In genomic region chr17:75822800-75823166, GRCh38 we compare ENCODE assay signal across 25 cellular contexts. TPM values are rescaled to one million over a fixed set of nuclear protein-coding genes. Genes with fewer than 3 reads are reported as not detected.
A peak's percentile ranks its signal among the peaks of the same experiment; 100 is the strongest.
DNase-seq lines count a peak whose midpoint lies in the region; ATAC-seq, FAIRE-seq and TF ChIP-seq lines count a peak whose summit lies in the region.
"Had no signal": no experiment of that assay in that cellular context is flagged by ENCODE, and none has a peak within 500 bp of the region (broad histone marks: within the 10 kb centered on the region; RNA-seq: fewer than 3 reads in every experiment).

No MANE protein-coding gene starts in this region.

- H3K4me3 Mint-ChIP-seq in CD4-positive, alpha-beta T cell = no peak overlapping the region
- H3K4me3 Mint-ChIP-seq: activated naive CD8-positive, alpha-beta T cell; mesothelial cell of epicardium had no signal

- H3K27ac ChIP-seq in CD4-positive, alpha-beta T cell (ENCODE audit: low read depth, low read length) = peak overlapping the region; percentile 41
- peak overlapping the region; percentile 61 to 72 (median 62) for H3K27ac ChIP-seq in body of pancreas
- H3K27ac ChIP-seq in pancreas = peak overlapping the region; percentile 9 to 69 (median 48)
- no peak overlapping the region for H3K27ac ChIP-seq in colonic mucosa
- H3K27ac ChIP-seq: C4-2B, heart left ventricle, suprapubic skin, upper lobe of left lung had no signal

- no peak overlapping the region for H3K27ac Mint-ChIP-seq in CD4-positive, alpha-beta T cell
- H3K27ac Mint-ChIP-seq: mesothelial cell of epicardium had no signal

- H3K36me3 ChIP-seq in body of pancreas (replicated peaks in 1 of 2; ENCODE audit: insufficient read depth in 1 of 2, low read depth in 2 of 2) = peaks cover 14 to 24% of the 10 kb centered on the region in 2 donors
- peaks cover 0 to 37% (median 16%) of the 10 kb centered on the region in 3 donors for H3K36me3 ChIP-seq in pancreas
- H3K36me3 ChIP-seq in colonic mucosa = no peaks in the 10 kb centered on the region

- peaks cover 21% of the 10 kb centered on the region for H3K4me1 Mint-ChIP-seq in CD4-positive, alpha-beta T cell (ENCODE audit: low read depth)

- H3K9me3 Mint-ChIP-seq in CD4-positive, alpha-beta T cell = no peaks in the 10 kb centered on the region
- H3K9me3 Mint-ChIP-seq: IgD-negative memory B cell, mesothelial cell of epicardium had no signal

- no peak for TF ChIP-seq CTCF in CD4-positive, alpha-beta T cell (IDR thresholded peaks at IDR 0.05)
- TF ChIP-seq CTCF in body of pancreas (IDR thresholded peaks at IDR 0.05) (no peak), pancreas (IDR thresholded peaks at IDR 0.05) (no peak), colonic mucosa (IDR thresholded peaks at IDR 0.05) (no peak)

- peaks cover 31% of the 10 kb centered on the region for H3K4me1 ChIP-seq in body of pancreas
- H3K4me1 ChIP-seq in pancreas = peaks cover 12 to 23% (median 12%) of the 10 kb centered on the region in 3 donors
- peaks cover under 1% of the 10 kb centered on the region for H3K4me1 ChIP-seq in colonic mucosa

- POLR2A ChIA-PET in CD4-positive, alpha-beta T cell (lab: Charles Lee) = interaction anchor here (0.6 to 4.2 kb wide), 8 partner anchors 8 to 46 kb away, joined by 3 to 25 read pairs (median 4); partner anchors contain the start of genes UNK and WBP2

- H3K4me3 ChIP-seq in body of pancreas (no peak overlapping the region), pancreas (no peak overlapping the region), colonic mucosa (no peak overlapping the region)
- H3K4me3 ChIP-seq: heart left ventricle, Peyer's patch, suprapubic skin, upper lobe of left lung had no signal

- DNase-seq in CD4-positive, alpha-beta T cell = no peak
- no peak for DNase-seq in GM12891 (ENCODE audit: insufficient read length, low spot score)
- DNase-seq in body of pancreas = no peak
- DNase-seq in pancreas = peak in 1 of 6 donors; percentile 41
- DNase-seq in NCI-H2227 (lab: John Stamatoyannopoulos, UW; ENCODE audit: unreplicated experiment) = no peak
- no peak for DNase-seq in colonic mucosa
- DNase-seq: activated CD4-positive, alpha-beta T cell treated with anti-CD3 and anti-CD28 coated beads, Interleukin-2, amount 50 U/mL, for 1 hour; dermis blood vessel endothelial cell; foreskin melanocyte; GDM1; GOT3; NCI-H1048; NCI-H748 treated with DMSO at 0.1 percent for 48 hours; SHP77 treated with DMSO at 0.1 percent for 48 hours; upper lobe of left lung had no signal

- H3K27me3 Mint-ChIP-seq in CD4-positive, alpha-beta T cell = no peaks in the 10 kb centered on the region
- H3K27me3 Mint-ChIP-seq: activated naive CD8-positive, alpha-beta T cell; IgD-negative memory B cell had no signal

- H3K27me3 ChIP-seq in CD4-positive, alpha-beta T cell (ENCODE audit: control insufficient read depth, insufficient read depth, low read length) = no peaks in the 10 kb centered on the region
- no peaks in the 10 kb centered on the region for H3K27me3 ChIP-seq in body of pancreas
- no peaks in the 10 kb centered on the region for H3K27me3 ChIP-seq in pancreas
- H3K27me3 ChIP-seq in colonic mucosa = no peaks in the 10 kb centered on the region
- H3K27me3 ChIP-seq: heart left ventricle, Peyer's patch, suprapubic skin, upper lobe of left lung had no signal

- FAIRE-seq in GM12891 (lab: Jason Lieb, UNC) = no peak
- no peak for FAIRE-seq in pancreas (lab: Jason Lieb, UNC)
- FAIRE-seq: astrocyte, keratinocyte had no signal

- CTCF ChIA-PET in CD4-positive, alpha-beta T cell (lab: Charles Lee) = interaction anchor here (0.9 to 1.8 kb wide), 2 partner anchors 40 to 69 kb away, joined by 3 to 4 read pairs; no protein-coding TSS in a partner anchor

- H3K9ac ChIP-seq in colonic mucosa (ENCODE audit: low read depth in 2 of 2, low read length in 2 of 2) = no peak overlapping the region

- peak; percentile 10; the same call in 1 of the 2 replicates for TF ChIP-seq POLR2A in GM12891 (IDR thresholded peaks at IDR 0.05; ENCODE audit: low read depth, low read length)
- no peak for TF ChIP-seq POLR2A in body of pancreas (IDR thresholded peaks at IDR 0.05)

- H3K9me3 ChIP-seq in CD4-positive, alpha-beta T cell (ENCODE audit: control insufficient read depth, low read length) = no peaks in the 10 kb centered on the region
- H3K9me3 ChIP-seq in body of pancreas = no peaks in the 10 kb centered on the region
- H3K9me3 ChIP-seq in pancreas = no peaks in the 10 kb centered on the region
- H3K9me3 ChIP-seq in colonic mucosa = no peaks in the 10 kb centered on the region
- H3K9me3 ChIP-seq: heart left ventricle, Peyer's patch, suprapubic skin, upper lobe of left lung had no signal

- 32 to 48% methylated on average over 3 of the region's 3 CpGs for WGBS in body of pancreas, 2 donors
- 20 to 22% methylated on average over 3 of the region's 3 CpGs for WGBS in pancreas, 2 donors

- ATAC-seq in CD4-positive, alpha-beta T cell (ENCODE audit: poor library complexity) = no peak
- ATAC-seq in body of pancreas = peak; percentile 36
- ATAC-seq in pancreas = peak in 3 of 4 donors; percentile 5 to 59 (median 20)
- ATAC-seq in HG03521 (IDR thresholded peaks at IDR 0.05; ENCODE audit: unreplicated experiment) = no peak
- ATAC-seq: heart left ventricle had no signal

- intact Hi-C loops in CD4-positive, alpha-beta T cell (cut with DNase I, micrococcal nuclease) = no loop called here
- intact Hi-C loops in body of pancreas (cut with DNase I) (no loop called here), pancreas (cut with DNase I) (no loop called here), colonic mucosa (cut with DNase I) (no loop called here)

- H3K36me3 Mint-ChIP-seq in CD4-positive, alpha-beta T cell (ENCODE audit: low read depth) = peaks cover 45% of the 10 kb centered on the region
- H3K36me3 Mint-ChIP-seq: activated naive CD8-positive, alpha-beta T cell had no signal

TF ChIP-seq in GM12891, 5 proteins besides CTCF, POLR2A, EP300 and RAD21:
- TF ChIP-seq PAX5 (IDR thresholded peaks at IDR 0.05; ENCODE audit: insufficient read depth, low read length, severe bottlenecking) (no peak), POU2F2 (IDR thresholded peaks at IDR 0.05; ENCODE audit: low read depth, low read length) (no peak), SPI1 (IDR thresholded peaks at IDR 0.05; ENCODE audit: low read depth, low read length) (no peak), TAF1 (IDR thresholded peaks at IDR 0.05; ENCODE audit: low read depth, low read length) (no peak), POLR2AphosphoS5 (IDR thresholded peaks at IDR 0.05; ENCODE audit: low read depth, low read length) (no peak)

RNA-seq across cellular contexts. Expression of gene UNC13D, which starts 21.4 kb away (rescaled TPM):
- total RNA-seq in CD4-positive, alpha-beta T cell = 100 to 1,000 TPM; 110 to 112 TPM
- polyA plus RNA-seq in GM12891 (2012; ENCODE audit: low read depth, missing spikeins) = 25.9 TPM
- total RNA-seq in body of pancreas (10 to 100 TPM in 1 of 2 donors, 1 to 10 TPM in 1; 8.6 to 21.8 TPM), pancreas (10 to 100 TPM in 3 of 6 donors, 1 to 10 TPM in 3; 4.7 to 23.6 (median 10.0) TPM), colonic mucosa (10 to 100 TPM; 25.9 to 35.0 TPM)
- polyA plus RNA-seq in pancreas = 10 to 100 TPM; 17.9 to 29.0 TPM

RNA-seq across cellular contexts. Expression of gene WBP2, which starts 32.4 kb away (rescaled TPM):
- 100 to 1,000 TPM in 1 of 2 experiments, 10 to 100 TPM in 1; 98.5 to 114 TPM for total RNA-seq in CD4-positive, alpha-beta T cell
- 60.5 TPM for polyA plus RNA-seq in GM12891 (2012; ENCODE audit: low read depth, missing spikeins)
- total RNA-seq in body of pancreas (10 to 100 TPM; 44.2 to 49.5 TPM), pancreas (10 to 100 TPM; 56.0 to 83.5 (median 62.9) TPM), colonic mucosa (100 to 1,000 TPM in 1 of 2 donors, 10 to 100 TPM in 1; 69.8 to 102 TPM)
- 100 to 1,000 TPM in 1 of 2 donors, 10 to 100 TPM in 1; 95.0 to 106 TPM for polyA plus RNA-seq in pancreas

RNA-seq across cellular contexts. Expression of gene UNK, which starts 38.2 kb away (rescaled TPM):
- 10 to 100 TPM; 33.7 to 36.1 TPM for total RNA-seq in CD4-positive, alpha-beta T cell
- polyA plus RNA-seq in GM12891 (2012; ENCODE audit: low read depth, missing spikeins) = 20.3 TPM
- total RNA-seq in body of pancreas (10 to 100 TPM; 18.4 to 59.7 TPM), pancreas (10 to 100 TPM; 12.8 to 18.0 (median 14.0) TPM), colonic mucosa (10 to 100 TPM; 18.4 to 26.0 TPM)
- polyA plus RNA-seq in pancreas = 10 to 100 TPM; 28.7 to 28.9 TPM

RNA-seq across cellular contexts. Expression of gene TRIM47, which starts 55.6 kb away (rescaled TPM):
- total RNA-seq in CD4-positive, alpha-beta T cell = 1 to 10 TPM; 2.3 to 2.8 TPM
- polyA plus RNA-seq in GM12891 (2012; ENCODE audit: low read depth, missing spikeins) = 1.0 TPM
- total RNA-seq in body of pancreas (10 to 100 TPM; 39.6 to 41.8 TPM), pancreas (10 to 100 TPM in 4 of 6 donors, 1 to 10 TPM in 2; 4.2 to 58.2 (median 17.6) TPM), colonic mucosa (10 to 100 TPM; 33.7 to 71.5 TPM)
- polyA plus RNA-seq in pancreas = 10 to 100 TPM; 34.1 to 35.9 TPM

RNA-seq across cellular contexts. Expression of gene GALK1, which starts 57.8 kb away (rescaled TPM):
- total RNA-seq in CD4-positive, alpha-beta T cell = 1 to 10 TPM; 5.9 to 6.0 TPM
- 18.8 TPM for polyA plus RNA-seq in GM12891 (2012; ENCODE audit: low read depth, missing spikeins)
- total RNA-seq in body of pancreas = 10 to 100 TPM; 27.4 to 27.5 TPM
- 10 to 100 TPM; 18.0 to 23.2 (median 19.6) TPM for total RNA-seq in pancreas
- 10 to 100 TPM; 25.5 to 29.8 TPM for polyA plus RNA-seq in pancreas
- total RNA-seq in colonic mucosa = 10 to 100 TPM; 21.3 to 23.6 TPM

Comparison
In these comparisons a context has a peak if more than half of its experiments do, and no peak if none do; other contexts are left out.
1. ATAC-seq: peak in body of pancreas (single experiment) and pancreas (3 of 4); none in CD4-positive, alpha-beta T cell (single experiment) and HG03521 (single experiment).